In the genomic region with DNA sequence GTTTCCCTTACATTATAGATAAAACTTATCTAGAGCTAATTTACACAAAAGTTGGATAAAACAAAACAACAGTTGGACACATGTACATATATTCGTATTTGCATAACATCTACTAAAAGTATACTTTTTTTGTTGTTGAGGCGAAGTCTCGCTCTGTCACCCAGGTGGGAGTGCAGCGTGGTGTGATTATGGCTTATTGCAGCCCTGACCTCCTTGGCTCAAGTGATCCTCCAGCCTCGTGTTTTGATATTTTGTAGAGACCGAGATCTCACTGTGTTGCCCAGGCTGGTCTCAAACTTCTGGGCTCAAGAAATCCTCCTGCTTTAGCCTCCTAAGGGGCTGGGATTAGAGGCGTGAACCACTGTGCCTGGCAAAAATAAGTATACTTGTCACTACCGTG, we compare ENCODE assay signal across 17 cellular contexts. TPM values are rescaled to one million over a fixed set of nuclear protein-coding genes. Genes with fewer than 3 reads are reported as not detected.
DNase-seq lines count a peak whose midpoint lies in the region; ATAC-seq and TF ChIP-seq lines count a peak whose summit lies in the region.
"Had no signal": no experiment of that assay in that cellular context is flagged by ENCODE, and none has a peak within 500 bp of the region (broad histone marks: within the 10 kb centered on the region; RNA-seq: fewer than 3 reads in every experiment).

No MANE protein-coding gene starts in this region.

- no peaks in the 10 kb centered on the region for H3K27me3 Mint-ChIP-seq in activated naive CD4-positive, alpha-beta T cell treated with anti-CD3 and anti-CD28 coated beads, Interleukin-2, amount 50 U/mL, for 24 hours
- no peaks in the 10 kb centered on the region for H3K27me3 Mint-ChIP-seq in activated naive CD4-positive, alpha-beta T cell treated with anti-CD3 and anti-CD28 coated beads, Interleukin-2, amount 10 ng/mL, durations not matched to agents 7 days and 5 days
- no peaks in the 10 kb centered on the region for H3K27me3 Mint-ChIP-seq in effector memory CD8-positive, alpha-beta T cell

- peaks cover 86% of the 10 kb centered on the region for H3K4me1 Mint-ChIP-seq in activated naive CD4-positive, alpha-beta T cell treated with anti-CD3 and anti-CD28 coated beads, Interleukin-2, amount 50 U/mL, for 24 hours
- H3K4me1 Mint-ChIP-seq in activated naive CD4-positive, alpha-beta T cell treated with anti-CD3 and anti-CD28 coated beads, Interleukin-2, amount 10 ng/mL, durations not matched to agents 7 days and 5 days = peaks cover 80% of the 10 kb centered on the region
- peaks cover 44 to 67% of the 10 kb centered on the region in 2 donors for H3K4me1 Mint-ChIP-seq in effector memory CD8-positive, alpha-beta T cell (ENCODE audit: low read depth in 2 of 2)

- peaks cover 4% of the 10 kb centered on the region for H3K36me3 Mint-ChIP-seq in activated naive CD4-positive, alpha-beta T cell treated with anti-CD3 and anti-CD28 coated beads, Interleukin-2, amount 50 U/mL, for 24 hours
- H3K36me3 Mint-ChIP-seq in activated naive CD4-positive, alpha-beta T cell treated with anti-CD3 and anti-CD28 coated beads, Interleukin-2, amount 10 ng/mL, durations not matched to agents 7 days and 5 days = peaks cover 26% of the 10 kb centered on the region
- H3K36me3 Mint-ChIP-seq in effector memory CD8-positive, alpha-beta T cell (ENCODE audit: insufficient read depth) = peaks cover 40% of the 10 kb centered on the region

- no peaks in the 10 kb centered on the region for H3K27me3 ChIP-seq in stomach

- WGBS in stomach, 5 donors = 33 to 61% (median 52%) methylated on average over 8 of the region's 8 CpGs

- H3K9me3 Mint-ChIP-seq in activated naive CD4-positive, alpha-beta T cell treated with anti-CD3 and anti-CD28 coated beads, Interleukin-2, amount 50 U/mL, for 24 hours = no peaks in the 10 kb centered on the region
- H3K9me3 Mint-ChIP-seq in activated naive CD4-positive, alpha-beta T cell treated with anti-CD3 and anti-CD28 coated beads, Interleukin-2, amount 10 ng/mL, durations not matched to agents 7 days and 5 days = no peaks in the 10 kb centered on the region
- H3K9me3 Mint-ChIP-seq in effector memory CD8-positive, alpha-beta T cell = peaks cover 3 to 8% of the 10 kb centered on the region in 2 donors

- H3K36me3 ChIP-seq in stomach = no peaks in the 10 kb centered on the region

- H3K27ac ChIP-seq in stomach = peak overlapping the region in 3 of 5 donors; percentile 12 to 87 (median 51)
- H3K27ac ChIP-seq: C4-2B had no signal

- H3K4me1 ChIP-seq in stomach = peaks cover 6 to 60% (median 38%) of the 10 kb centered on the region in 4 donors

- TF ChIP-seq POLR2A in Raji (IDR thresholded peaks at IDR 0.05; ENCODE audit: insufficient read depth, low read depth, low read length) (peak; percentile 53), stomach (IDR thresholded peaks at IDR 0.05) (no peak)

- intact Hi-C loops in stomach (cut with DNase I; ENCODE audit: low total_unique reads) = no loop called here

- no peak for ATAC-seq in effector memory CD8-positive, alpha-beta T cell (replicated peaks)
- no peak for ATAC-seq in GM18520 (IDR thresholded peaks at IDR 0.05; ENCODE audit: unreplicated experiment)

- H3K27ac Mint-ChIP-seq in activated naive CD4-positive, alpha-beta T cell treated with anti-CD3 and anti-CD28 coated beads, Interleukin-2, amount 50 U/mL, for 24 hours = peak overlapping the region; percentile 73
- no peak overlapping the region for H3K27ac Mint-ChIP-seq in activated naive CD4-positive, alpha-beta T cell treated with anti-CD3 and anti-CD28 coated beads, Interleukin-2, amount 10 ng/mL, durations not matched to agents 7 days and 5 days
- H3K27ac Mint-ChIP-seq in effector memory CD8-positive, alpha-beta T cell = peak overlapping the region; percentile 99

- no peak overlapping the region for H3K4me3 Mint-ChIP-seq in activated naive CD4-positive, alpha-beta T cell treated with anti-CD3 and anti-CD28 coated beads, Interleukin-2, amount 50 U/mL, for 24 hours
- H3K4me3 Mint-ChIP-seq in activated naive CD4-positive, alpha-beta T cell treated with anti-CD3 and anti-CD28 coated beads, Interleukin-2, amount 10 ng/mL, durations not matched to agents 7 days and 5 days = no peak overlapping the region
- H3K4me3 Mint-ChIP-seq in effector memory CD8-positive, alpha-beta T cell = peak overlapping the region; percentile 44 to 70

- DNase-seq in activated naive CD4-positive, alpha-beta T cell treated with anti-CD3 and anti-CD28 coated beads, Interleukin-2, amount 10 ng/mL, durations not matched to agents 7 days and 5 days = no peak
- no peak for DNase-seq in effector memory CD8-positive, alpha-beta T cell
- DNase-seq in stomach (no peak), HK-2 (ENCODE audit: unreplicated experiment) (no peak)
- no peak for DNase-seq in activated effector memory CD4-positive, alpha-beta T cell treated with anti-CD3 and anti-CD28 coated beads, Interleukin-2, amount 50 U/mL, for 16 hours
- DNase-seq: DND-41, KG1, MM.1S, NCI-H1417, NCI-H1930, NCI-H2171 treated with DMSO at 0.1 percent for 48 hours, NCI-H82, SHP77 treated with DMSO at 0.1 percent for 48 hours had no signal

- H3K9me3 ChIP-seq in stomach = no peaks in the 10 kb centered on the region

- CTCF ChIA-PET in activated naive CD4-positive, alpha-beta T cell treated with anti-CD3 and anti-CD28 coated beads, Interleukin-2, amount 10 ng/mL, durations not matched to agents 7 days and 5 days (lab: Charles Lee) = no interaction called here

- no peak for TF ChIP-seq CTCF in stomach (IDR thresholded peaks at IDR 0.05)

- no peak overlapping the region for H3K4me3 ChIP-seq in stomach

- TF ChIP-seq EP300 in stomach (IDR thresholded peaks at IDR 0.05) = no peak

RNA-seq across cellular contexts. Expression of a gene that starts 9.4 kb away (rescaled TPM):
- total RNA-seq in stomach = 100 to 1,000 TPM; 101 to 280 (median 167) TPM
- polyA plus RNA-seq in stomach = 10 to 100 TPM; 14.4 to 38.5 (median 16.2) TPM

Comparison
In these comparisons a context has a peak if more than half of its experiments do, and no peak if none do; other contexts are left out.
1. H3K4me3 Mint-ChIP-seq: peak in effector memory CD8-positive, alpha-beta T cell (2 of 2); none in activated naive CD4-positive, alpha-beta T cell treated with anti-CD3 and anti-CD28 coated beads, Interleukin-2, amount 50 U/mL, for 24 hours (single experiment) and activated naive CD4-positive, alpha-beta T cell treated with anti-CD3 and anti-CD28 coated beads, Interleukin-2, amount 10 ng/mL, durations not matched to agents 7 days and 5 days (single experiment).